ENCODE assay signal across 8 cellular contexts in the genomic region with DNA sequence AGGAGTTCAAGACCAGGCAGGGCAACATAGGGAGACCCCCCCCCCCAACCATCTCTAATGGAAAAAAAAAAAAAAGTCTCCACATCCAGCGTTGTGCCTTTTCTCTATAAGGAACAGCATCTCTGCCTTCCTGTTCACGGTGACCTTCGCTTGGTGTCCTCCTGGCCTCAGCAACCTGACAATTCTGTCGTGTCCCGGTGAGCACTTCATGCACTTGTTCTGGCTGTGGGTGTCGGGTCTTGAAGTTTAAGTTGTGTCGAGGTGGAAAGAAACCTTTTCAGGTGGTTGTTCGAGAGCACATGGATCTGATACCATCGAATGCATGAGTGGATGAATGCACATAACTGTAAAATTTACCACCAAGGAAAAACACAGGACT. TPM values are rescaled to one million over a fixed set of nuclear protein-coding genes. Genes with fewer than 3 reads are reported as not detected.
DNase-seq lines count a peak whose midpoint lies in the region; ATAC-seq and TF ChIP-seq lines count a peak whose summit lies in the region.

No MANE protein-coding gene starts in this region.

- intact Hi-C loops in Caco-2 (cut with micrococcal nuclease; ENCODE audit: unreplicated experiment) = loop anchor here (5.0 kb wide), 1 partner anchor 468 kb away; no protein-coding TSS in a partner anchor
- intact Hi-C loops in PC-9 (cut with micrococcal nuclease; ENCODE audit: unreplicated experiment) = loop anchor here (5.0 kb wide), 1 partner anchor 83 kb away; no protein-coding TSS in a partner anchor

- CTCF ChIA-PET in Caco-2 (lab: Charles Lee) = no interaction called here
- CTCF ChIA-PET in PC-9 (lab: Charles Lee) = no interaction called here

- H3K4me3 ChIP-seq in Caco-2 (ENCODE audit: low read depth, low read length) (peak overlapping the region; percentile 44), PC-9 (peak overlapping the region; percentile 66), endocrine pancreas (ENCODE audit: control insufficient read depth, insufficient read depth, low read length) (peak overlapping the region; percentile 73)

- H3K79me2 ChIP-seq in PC-9 (ENCODE audit: low read depth) = peaks cover 10% of the 10 kb centered on the region

- H3K4me1 ChIP-seq in Caco-2 (0 out of 2 replicates have a peak, but pooled peaks cover 3% of the 10 kb centered on the region), PC-9 (replicated peaks; ENCODE audit: insufficient read depth) (peaks cover 6% of the 10 kb centered on the region), endocrine pancreas (ENCODE audit: control insufficient read depth, insufficient read depth, low read length) (no peaks in the 10 kb centered on the region)

- H3K27ac ChIP-seq in PC-9 = peak overlapping the region; percentile 41

- BruUV-seq in Caco-2 (replicated peaks; lab: Mats Ljungman, UMichigan) (TSS peak; percentile 59), PC-9 (replicated peaks; lab: Mats Ljungman, UMichigan) (TSS peak; percentile 64)

- H3K36me3 ChIP-seq in Caco-2 (ENCODE audit: control insufficient read depth, insufficient read depth, low read length) = no peaks in the 10 kb centered on the region
- H3K36me3 ChIP-seq in PC-9 (ENCODE audit: low read depth) = peaks cover 26% of the 10 kb centered on the region
- H3K36me3 ChIP-seq in endocrine pancreas (ENCODE audit: control insufficient read depth, insufficient read depth, low read length) = peaks cover 4% of the 10 kb centered on the region

- no peak for ATAC-seq in GM18873 (IDR thresholded peaks at IDR 0.05; ENCODE audit: low FRiP score, unreplicated experiment)

- POLR2A ChIA-PET in Caco-2 (lab: Charles Lee) = no interaction called here
- POLR2A ChIA-PET in PC-9 (lab: Charles Lee; ENCODE audit: unreplicated experiment) = no interaction called here

- H3K27me3 Mint-ChIP-seq in Caco-2 (ENCODE audit: insufficient read depth, unreplicated experiment) (no peaks in the 10 kb centered on the region), osteocyte (ENCODE audit: unreplicated experiment) (no peaks in the 10 kb centered on the region)

- no peaks in the 10 kb centered on the region for H3K9me2 ChIP-seq in PC-9 (ENCODE audit: insufficient read depth)

- H2AFZ ChIP-seq in PC-9 = peak overlapping the region; percentile 92

- H3K36me3 Mint-ChIP-seq in Caco-2 (ENCODE audit: insufficient read depth, unreplicated experiment) (peaks cover 25% of the 10 kb centered on the region), osteocyte (ENCODE audit: unreplicated experiment) (peaks cover 40% of the 10 kb centered on the region)

- peak overlapping the region; percentile 75 for H3K4me2 ChIP-seq in PC-9

- peaks cover 20% of the 10 kb centered on the region for H3F3A ChIP-seq in PC-9 (ENCODE audit: insufficient read depth, low read depth)

- no peak for TF ChIP-seq CTCF in Caco-2 (IDR thresholded peaks at IDR 0.05; ENCODE audit: insufficient read depth in 1 of 2, low read depth in 1 of 2, low read length in 1 of 2, severe bottlenecking in 1 of 2, unreplicated experiment in 1 of 2)
- TF ChIP-seq CTCF in PC-9 (conservative IDR thresholded peaks at IDR 0.05) = no peak
- TF ChIP-seq CTCF in osteocyte (IDR thresholded peaks at IDR 0.05) = no peak

- peaks cover 10% of the 10 kb centered on the region for H3K9me3 Mint-ChIP-seq in Caco-2 (ENCODE audit: unreplicated experiment)
- peaks cover 30% of the 10 kb centered on the region for H3K9me3 Mint-ChIP-seq in osteocyte (ENCODE audit: unreplicated experiment)

- H3K9me3 ChIP-seq in Caco-2 (peaks cover 19% of the 10 kb centered on the region), PC-9 (ENCODE audit: insufficient read depth, low read depth) (peaks cover 46% of the 10 kb centered on the region), endocrine pancreas (ENCODE audit: control insufficient read depth, low read length) (peaks cover 8% of the 10 kb centered on the region)

- no peaks in the 10 kb centered on the region for H3K27me3 ChIP-seq in Caco-2 (replicated peaks; ENCODE audit: control insufficient read depth, insufficient read depth, low read length)
- H3K27me3 ChIP-seq in PC-9 (ENCODE audit: insufficient read depth, low read depth) = no peaks in the 10 kb centered on the region
- H3K27me3 ChIP-seq in endocrine pancreas (ENCODE audit: control insufficient read depth, insufficient read depth, low read length) = no peaks in the 10 kb centered on the region

- peak overlapping the region; percentile 80 for H3K4me3 Mint-ChIP-seq in Caco-2 (ENCODE audit: unreplicated experiment)
- peak overlapping the region; percentile 94 for H3K4me3 Mint-ChIP-seq in osteocyte (ENCODE audit: unreplicated experiment)

- H3K27ac Mint-ChIP-seq in Caco-2 (ENCODE audit: unreplicated experiment) (peak overlapping the region; percentile 89), osteocyte (ENCODE audit: unreplicated experiment) (peak overlapping the region; percentile 98)

- no peak for DNase-seq in Caco-2
- no peak for DNase-seq in PC-9
- no peak for DNase-seq in osteocyte (ENCODE audit: extremely low spot score, unreplicated experiment)
- DNase-seq in GF-D8 (lab: John Stamatoyannopoulos, UW) = no peak
- no peak for DNase-seq in hypothalamus (lab: John Stamatoyannopoulos, UW)
- no peak for DNase-seq in NCI-H2171 (lab: John Stamatoyannopoulos, UW)

- H4K20me1 ChIP-seq in PC-9 (ENCODE audit: insufficient read depth) = no peaks in the 10 kb centered on the region

- H3K4me1 Mint-ChIP-seq in Caco-2 (ENCODE audit: low read depth, unreplicated experiment) (no peaks in the 10 kb centered on the region), osteocyte (ENCODE audit: unreplicated experiment) (peaks cover 17% of the 10 kb centered on the region)

- H3K9ac ChIP-seq in endocrine pancreas (ENCODE audit: control insufficient read depth, insufficient read depth, low read length) = no peak overlapping the region

RNA-seq across cellular contexts. Expression of gene ZNF559, which starts 0.6 kb away (rescaled TPM):
- total RNA-seq in Caco-2 (2022) (5.4 and 5.5 TPM in 2 replicates), PC-9 (2021) (10.5 and 12.5 TPM in 2 replicates), osteocyte (24.1 and 28.0 TPM in 2 replicates)

RNA-seq across cellular contexts. Expression of gene ZNF699, which starts 14.9 kb away (rescaled TPM):
- 0.77 and 2.0 TPM in 2 replicates for total RNA-seq in Caco-2 (2022)
- 2.2 and 2.6 TPM in 2 replicates for total RNA-seq in PC-9 (2021)
- total RNA-seq in osteocyte = 6.4 and 7.7 TPM in 2 replicates

RNA-seq across cellular contexts. Expression of gene ZNF177, which starts 38.2 kb away (rescaled TPM):
- 0.34 and 0.70 TPM in 2 replicates for total RNA-seq in Caco-2 (2022)
- 0.38 and 0.55 TPM in 2 replicates for total RNA-seq in PC-9 (2021)
- total RNA-seq in osteocyte = 5.9 and 6.6 TPM in 2 replicates
